ENCODE assay signal across 8 cellular contexts in genomic region chr12:29103539-29103974, GRCh38. TPM values are rescaled to one million over a fixed set of nuclear protein-coding genes. Genes with fewer than 3 reads are reported as not detected.
A peak's percentile ranks its signal among the peaks of the same experiment; 100 is the strongest.
DNase-seq lines count a peak whose midpoint lies in the region; ATAC-seq and TF ChIP-seq lines count a peak whose summit lies in the region.

No MANE protein-coding gene starts in this region.

- H3K36me3 ChIP-seq in right atrium auricular region (no peaks in the 10 kb centered on the region), mucosa of rectum (ENCODE audit: control insufficient read depth in 2 of 2, insufficient read depth in 2 of 2, low read length in 2 of 2) (no peaks in the 10 kb centered on the region)

- intact Hi-C loops in cardiac septum (cut with DNase I), result no loop called here
- intact Hi-C loops in activated CD4-positive, alpha-beta T cell treated with anti-CD3 and anti-CD28 coated beads for 36 hours (cut with DNase I, micrococcal nuclease), result loop anchor here (1.0 to 10.0 kb wide), 9 partner anchors 21 to 1281 kb away; partner anchors contain the start of genes ERGIC2 (in 1 of the 2) and FAR2 (in 1 of the 2)

- TF ChIP-seq CTCF in right atrium auricular region (IDR thresholded peaks at IDR 0.05), result no peak

- peaks cover 34% of the 10 kb centered on the region for H3K4me1 Mint-ChIP-seq in activated CD4-positive, alpha-beta T cell treated with anti-CD3 and anti-CD28 coated beads for 36 hours

- H3K4me3 ChIP-seq in right atrium auricular region (no peak overlapping the region), mucosa of rectum (ENCODE audit: low read length in 2 of 2) (peak overlapping the region in 1 of 2 donors; percentile 49)

- peak overlapping the region; percentile 11 for H3K4me3 Mint-ChIP-seq in activated CD4-positive, alpha-beta T cell treated with anti-CD3 and anti-CD28 coated beads for 36 hours

- peak; percentile 96 for ATAC-seq in HG03280 (IDR thresholded peaks at IDR 0.05; ENCODE audit: unreplicated experiment)
- peak; percentile 92 for ATAC-seq in activated CD4-positive, alpha-beta T cell treated with anti-CD3 and anti-CD28 coated beads for 36 hours

- peaks cover 9% of the 10 kb centered on the region for H3K36me3 Mint-ChIP-seq in activated CD4-positive, alpha-beta T cell treated with anti-CD3 and anti-CD28 coated beads for 36 hours (ENCODE audit: low read depth)

- CTCF ChIA-PET in activated CD4-positive, alpha-beta T cell treated with anti-CD3 and anti-CD28 coated beads for 36 hours (lab: Charles Lee), result interaction anchor here (0.7 to 1.0 kb wide), 3 partner anchors 14 to 1239 kb away, joined by 3 to 4 read pairs (median 4); no protein-coding TSS in a partner anchor

- peak; percentile 63 for DNase-seq in cardiac septum (ENCODE audit: low spot score)
- DNase-seq in right atrium auricular region (ENCODE audit: low spot score), result no peak
- peak; percentile 59 for DNase-seq in activated CD4-positive, alpha-beta T cell treated with anti-CD3 and anti-CD28 coated beads for 36 hours
- no peak for DNase-seq in NCI-H1105 (lab: John Stamatoyannopoulos, UW)
- no peak for DNase-seq in dedifferentiated amniotic fluid mesenchymal stem cell (ENCODE audit: extremely low spot score)
- no peak for DNase-seq in cerebellum (ENCODE audit: low spot score)

- no peak overlapping the region for H3K9ac ChIP-seq in mucosa of rectum (ENCODE audit: low read depth in 1 of 2, low read length in 2 of 2)

- H3K27me3 Mint-ChIP-seq in activated CD4-positive, alpha-beta T cell treated with anti-CD3 and anti-CD28 coated beads for 36 hours, result peaks cover 7% of the 10 kb centered on the region

- H3K4me1 ChIP-seq in right atrium auricular region (no peaks in the 10 kb centered on the region), mucosa of rectum (ENCODE audit: control insufficient read depth in 2 of 2, insufficient read depth in 2 of 2, low read length in 2 of 2) (peaks cover 0 to 8% of the 10 kb centered on the region in 2 donors)

- H3K9me3 ChIP-seq in right atrium auricular region (peaks cover 0 to 11% of the 10 kb centered on the region in 2 donors), mucosa of rectum (ENCODE audit: control insufficient read depth in 2 of 2, low read length in 2 of 2) (no peaks in the 10 kb centered on the region)

- H3K27ac Mint-ChIP-seq in activated CD4-positive, alpha-beta T cell treated with anti-CD3 and anti-CD28 coated beads for 36 hours, result peak overlapping the region; percentile 28

- H3K27ac ChIP-seq in right atrium auricular region (no peak overlapping the region), mucosa of rectum (ENCODE audit: low read depth in 2 of 2, low read length in 2 of 2) (peak overlapping the region; percentile 19 to 56)

- POLR2A ChIA-PET in activated CD4-positive, alpha-beta T cell treated with anti-CD3 and anti-CD28 coated beads for 36 hours (lab: Charles Lee), result interaction anchor here (0.6 to 0.7 kb wide), 2 partner anchors 553 to 1279 kb away, joined by 3 to 6 read pairs; no protein-coding TSS in a partner anchor

- H3K27me3 ChIP-seq in right atrium auricular region, result no peaks in the 10 kb centered on the region
- no peaks in the 10 kb centered on the region for H3K27me3 ChIP-seq in mucosa of rectum (ENCODE audit: control insufficient read depth in 2 of 2, insufficient read depth in 2 of 2, low read length in 2 of 2)

- peaks cover 11% of the 10 kb centered on the region for H3K9me3 Mint-ChIP-seq in activated CD4-positive, alpha-beta T cell treated with anti-CD3 and anti-CD28 coated beads for 36 hours (ENCODE audit: low read depth)

RNA-seq across cellular contexts. Expression of gene FAR2, which starts 45.5 kb away (rescaled TPM):
- total RNA-seq in cardiac septum, result 3.3 TPM
- total RNA-seq in right atrium auricular region, result 1 to 10 TPM; 3.0 to 10.0 TPM
- total RNA-seq in activated CD4-positive, alpha-beta T cell treated with anti-CD3 and anti-CD28 coated beads for 36 hours, result 1 to 10 TPM; 7.8 to 8.1 TPM
- total RNA-seq in cerebellum, result 41.4 TPM

Comparison
In these comparisons a context has a peak if more than half of its experiments do, and no peak if none do; other contexts are left out.
1. DNase-seq: peak in cardiac septum (single experiment) and activated CD4-positive, alpha-beta T cell treated with anti-CD3 and anti-CD28 coated beads for 36 hours (single experiment); none in right atrium auricular region (single experiment), NCI-H1105 (single experiment), dedifferentiated amniotic fluid mesenchymal stem cell (single experiment) and cerebellum (single experiment).
2. H3K27ac ChIP-seq: peak in mucosa of rectum (2 of 2); none in right atrium auricular region (0 of 2).